ENCODE assay signal across 32 cellular contexts in genomic region chrX:68365356-68365755, GRCh38.
A peak's percentile ranks its signal among the peaks of the same experiment; 100 is the strongest.
DNase-seq lines count a peak whose midpoint lies in the region; ATAC-seq, FAIRE-seq and TF ChIP-seq lines count a peak whose summit lies in the region.
"Had no signal": no experiment of that assay in that cellular context is flagged by ENCODE, and none has a peak within 500 bp of the region (broad histone marks: within the 10 kb centered on the region; RNA-seq: fewer than 3 reads in every experiment).

No MANE protein-coding gene starts in this region.

- no peaks in the 10 kb centered on the region for H3K4me1 Mint-ChIP-seq in astrocyte (ENCODE audit: low read depth, unreplicated experiment)
- H3K4me1 Mint-ChIP-seq in glutamatergic neuron (ENCODE audit: low read depth, unreplicated experiment): peaks cover 8% of the 10 kb centered on the region
- no peaks in the 10 kb centered on the region for H3K4me1 Mint-ChIP-seq in type B pancreatic cell (ENCODE audit: unreplicated experiment)
- H3K4me1 Mint-ChIP-seq: activated CD4-positive, alpha-beta T cell treated with anti-CD3 and anti-CD28 coated beads for 36 hours; activated naive CD4-positive, alpha-beta T cell treated with anti-CD3 and anti-CD28 coated beads, Interleukin-2, amount 50 U/mL, for 24 hours had no signal

- H3K27me3 Mint-ChIP-seq in astrocyte (ENCODE audit: low read depth, unreplicated experiment) (no peaks in the 10 kb centered on the region), glutamatergic neuron (ENCODE audit: unreplicated experiment) (peaks cover 3% of the 10 kb centered on the region), type B pancreatic cell (no peaks in the 10 kb centered on the region)
- H3K27me3 Mint-ChIP-seq: activated CD4-positive, alpha-beta T cell treated with anti-CD3 and anti-CD28 coated beads for 36 hours; progenitor cell of endocrine pancreas had no signal

- no peaks in the 10 kb centered on the region for H4K20me1 ChIP-seq in astrocyte (ENCODE audit: insufficient read depth, low read length)
- H4K20me1 ChIP-seq: BLaER1 had no signal

- H3K27me3 ChIP-seq in left ventricle myocardium inferior (ENCODE audit: low read depth) (no peaks in the 10 kb centered on the region), right atrium auricular region (no peaks in the 10 kb centered on the region), astrocyte (ENCODE audit: insufficient read depth, low read length) (no peaks in the 10 kb centered on the region)
- H3K27me3 ChIP-seq: stomach, thyroid gland had no signal

- H3K36me3 ChIP-seq in left ventricle myocardium inferior (no peaks in the 10 kb centered on the region), right atrium auricular region (no peaks in the 10 kb centered on the region), astrocyte (ENCODE audit: insufficient read depth, low read length) (no peaks in the 10 kb centered on the region)
- H3K36me3 ChIP-seq: BLaER1, heart left ventricle, stomach, thyroid gland had no signal

- H3K27ac ChIP-seq in left ventricle myocardium inferior (replicated peaks) (peak overlapping the region; percentile 34), right atrium auricular region (no peak overlapping the region), astrocyte (ENCODE audit: low read depth, low read length) (no peak overlapping the region)
- H3K27ac ChIP-seq: BLaER1, dorsolateral prefrontal cortex, heart left ventricle, skin epidermis, stomach, thyroid gland had no signal

- H3K4me2 ChIP-seq in astrocyte (ENCODE audit: low read length): no peak overlapping the region
- H3K4me2 ChIP-seq: BLaER1 had no signal

- no peak for ATAC-seq in HG03139 (IDR thresholded peaks at IDR 0.05; ENCODE audit: unreplicated experiment)
- ATAC-seq: activated CD4-positive, alpha-beta T cell treated with anti-CD3 and anti-CD28 coated beads for 36 hours; activated CD8-positive, alpha-beta T cell treated with anti-CD3 and anti-CD28 coated beads, Interleukin-2, amount 10 ng/mL, durations not matched to agents 7 days and 5 days had no signal

- H3K27ac Mint-ChIP-seq in astrocyte (ENCODE audit: unreplicated experiment) (no peak overlapping the region), glutamatergic neuron (ENCODE audit: unreplicated experiment) (peak overlapping the region; percentile 86), type B pancreatic cell (no peak overlapping the region)
- H3K27ac Mint-ChIP-seq: activated CD4-positive, alpha-beta T cell treated with anti-CD3 and anti-CD28 coated beads for 36 hours; activated CD8-positive, alpha-beta T cell treated with anti-CD3 and anti-CD28 coated beads, Interleukin-2, amount 10 ng/mL, durations not matched to agents 7 days and 5 days; activated naive CD4-positive, alpha-beta T cell treated with anti-CD3 and anti-CD28 coated beads, Interleukin-2, amount 50 U/mL, for 24 hours; activated T-helper 2 cell treated with anti-CD3 and anti-CD28 coated beads, Interferon-gamma antibody, Interleukin-2, Interleukin-4, amounts not matched to agents 10 μg/mL and 5 μg/mL and 100 μg/mL, durations not matched to agents 14 hours and 24 hours and 36 hours; progenitor cell of endocrine pancreas; T-helper 2 cell treated with Interferon-gamma antibody and Interleukin-4, amounts not matched to agents 5 μg/mL and 100 μg/mL, for 36 hours had no signal

- DNase-seq in left ventricle myocardium inferior (no peak), right atrium auricular region (ENCODE audit: low spot score) (no peak), astrocyte (ENCODE audit: low read depth) (no peak), glutamatergic neuron (no peak), type B pancreatic cell (ENCODE audit: extremely low spot score, unreplicated experiment) (no peak), NCI-H748 (lab: John Stamatoyannopoulos, UW; ENCODE audit: unreplicated experiment) (no peak), NCI-H1048 (lab: John Stamatoyannopoulos, UW) (no peak)
- DNase-seq: activated CD4-positive, alpha-beta T cell treated with anti-CD3 and anti-CD28 coated beads for 36 hours; activated CD8-positive, alpha-beta T cell treated with anti-CD3 and anti-CD28 coated beads, Interleukin-2, amount 10 ng/mL, durations not matched to agents 7 days and 5 days; DMS79; dorsolateral prefrontal cortex; GDM1; H7; heart left ventricle; KG1; mammary epithelial cell; MM.1S; NCI-H1417; NCI-H2107; NCI-H510A; stimulated activated CD4-positive, alpha-beta T cell treated with anti-CD3 and anti-CD28 coated beads, Interleukin-1b, Interleukin-23, amount 100 ng/mL, for 48 hours; stimulated activated CD8-positive, alpha-beta memory T cell treated with anti-CD3 and anti-CD28 coated beads, Interleukin-4, amount 100 ng/mL, for 48 hours; stomach; thyroid gland had no signal

- peaks cover 11% of the 10 kb centered on the region for H3K4me1 ChIP-seq in left ventricle myocardium inferior
- no peaks in the 10 kb centered on the region for H3K4me1 ChIP-seq in right atrium auricular region
- H3K4me1 ChIP-seq in astrocyte (ENCODE audit: insufficient read depth, low read length): no peaks in the 10 kb centered on the region
- H3K4me1 ChIP-seq: BLaER1, heart left ventricle, stomach, thyroid gland had no signal

- intact Hi-C loops in left ventricle myocardium inferior (cut with micrococcal nuclease): no loop called here

- no peak overlapping the region for H3K9ac ChIP-seq in astrocyte (ENCODE audit: low read length)
- H3K9ac ChIP-seq: BLaER1 had no signal

- no peak overlapping the region for H2AFZ ChIP-seq in astrocyte (ENCODE audit: low read depth, low read length)

- FAIRE-seq in astrocyte (lab: Jason Lieb, UNC): peak; percentile 81
- FAIRE-seq: A204.1 had no signal

- no peaks in the 10 kb centered on the region for H3K79me2 ChIP-seq in astrocyte (ENCODE audit: insufficient read depth, low read length)

- TF ChIP-seq CTCF in left ventricle myocardium inferior (IDR thresholded peaks at IDR 0.05; ENCODE audit: borderline replicate concordance) (no peak), right atrium auricular region (IDR thresholded peaks at IDR 0.05) (no peak), astrocyte (IDR thresholded peaks at IDR 0.05; ENCODE audit: insufficient read depth, low read depth, low read length) (no peak), glutamatergic neuron (IDR thresholded peaks at IDR 0.05; ENCODE audit: partially characterized antibody, unreplicated experiment) (no peak), type B pancreatic cell (conservative IDR thresholded peaks at IDR 0.05) (no peak)

- no peak overlapping the region for H3K4me3 Mint-ChIP-seq in astrocyte (ENCODE audit: unreplicated experiment)
- peak overlapping the region; percentile 34 for H3K4me3 Mint-ChIP-seq in glutamatergic neuron (ENCODE audit: unreplicated experiment)
- no peak overlapping the region for H3K4me3 Mint-ChIP-seq in type B pancreatic cell
- H3K4me3 Mint-ChIP-seq: activated CD4-positive, alpha-beta T cell treated with anti-CD3 and anti-CD28 coated beads for 36 hours; activated CD8-positive, alpha-beta T cell treated with anti-CD3 and anti-CD28 coated beads, Interleukin-2, amount 10 ng/mL, durations not matched to agents 7 days and 5 days; activated naive CD4-positive, alpha-beta T cell treated with anti-CD3 and anti-CD28 coated beads, Interleukin-2, amount 50 U/mL, for 24 hours; T-helper 2 cell treated with Interferon-gamma antibody and Interleukin-4, amounts not matched to agents 5 μg/mL and 100 μg/mL, for 36 hours had no signal

- H3K36me3 Mint-ChIP-seq in astrocyte (ENCODE audit: low read depth, unreplicated experiment) (no peaks in the 10 kb centered on the region), glutamatergic neuron (ENCODE audit: unreplicated experiment) (peaks cover 4% of the 10 kb centered on the region), type B pancreatic cell (no peaks in the 10 kb centered on the region)
- H3K36me3 Mint-ChIP-seq: activated naive CD4-positive, alpha-beta T cell treated with anti-CD3 and anti-CD28 coated beads, Interleukin-2, amount 50 U/mL, for 24 hours had no signal

- H3K9me3 ChIP-seq in left ventricle myocardium inferior (replicated peaks): peaks cover 11% of the 10 kb centered on the region
- peaks cover 0 to 14% of the 10 kb centered on the region in 2 donors for H3K9me3 ChIP-seq in right atrium auricular region
- H3K9me3 ChIP-seq in astrocyte (ENCODE audit: insufficient read depth, low read depth, low read length): no peaks in the 10 kb centered on the region
- H3K9me3 ChIP-seq: thyroid gland had no signal

- H3K4me3 ChIP-seq in left ventricle myocardium inferior (no peak overlapping the region), right atrium auricular region (no peak overlapping the region), astrocyte (ENCODE audit: insufficient read depth, low read depth, low read length) (no peak overlapping the region)
- H3K4me3 ChIP-seq: BLaER1, dorsolateral prefrontal cortex, heart left ventricle, skin epidermis, stomach, thyroid gland had no signal

- H3K9me3 Mint-ChIP-seq in astrocyte (ENCODE audit: unreplicated experiment) (peaks cover 2% of the 10 kb centered on the region), glutamatergic neuron (ENCODE audit: unreplicated experiment) (peaks cover 4% of the 10 kb centered on the region), type B pancreatic cell (no peaks in the 10 kb centered on the region)
- H3K9me3 Mint-ChIP-seq: activated naive CD4-positive, alpha-beta T cell treated with anti-CD3 and anti-CD28 coated beads, Interleukin-2, amount 50 U/mL, for 24 hours; activated T-helper 2 cell treated with anti-CD3 and anti-CD28 coated beads, Interferon-gamma antibody, Interleukin-2, Interleukin-4, amounts not matched to agents 10 μg/mL and 5 μg/mL and 100 μg/mL, durations not matched to agents 14 hours and 24 hours and 36 hours; T-helper 2 cell treated with Interferon-gamma antibody and Interleukin-4, amounts not matched to agents 5 μg/mL and 100 μg/mL, for 36 hours had no signal
